ENCODE assay signal across 7 cellular contexts in genomic region chr14:69648480-69649414, GRCh38. TPM values are rescaled to one million over a fixed set of nuclear protein-coding genes. Genes with fewer than 3 reads are reported as not detected.
DNase-seq lines count a peak whose midpoint lies in the region; ATAC-seq and TF ChIP-seq lines count a peak whose summit lies in the region.

No MANE protein-coding gene starts in this region.

- H3K27ac ChIP-seq in left ventricle myocardium inferior (replicated peaks) (peak overlapping the region; percentile 83), stomach smooth muscle (ENCODE audit: low read length) (peak overlapping the region; percentile 42)

- peak overlapping the region; percentile 32 for H3K4me3 ChIP-seq in left ventricle myocardium inferior
- H3K4me3 ChIP-seq in stomach smooth muscle (ENCODE audit: low read length in 2 of 2), result peak overlapping the region; percentile 0 to 28

- H3K4me1 ChIP-seq in left ventricle myocardium inferior (peaks cover 88% of the 10 kb centered on the region), stomach smooth muscle (ENCODE audit: control insufficient read depth, insufficient read depth, low read length) (peaks cover 38% of the 10 kb centered on the region)

- H3K27me3 ChIP-seq in left ventricle myocardium inferior (ENCODE audit: low read depth) (no peaks in the 10 kb centered on the region), stomach smooth muscle (ENCODE audit: control insufficient read depth in 1 of 2, insufficient read depth in 2 of 2, low read length in 2 of 2) (no peaks in the 10 kb centered on the region)

- TF ChIP-seq CTCF in left ventricle myocardium inferior (IDR thresholded peaks at IDR 0.05; ENCODE audit: borderline replicate concordance), result no peak

- H3K9me3 ChIP-seq in left ventricle myocardium inferior (replicated peaks) (no peaks in the 10 kb centered on the region), stomach smooth muscle (ENCODE audit: control insufficient read depth in 2 of 2, low read length in 2 of 2) (no peaks in the 10 kb centered on the region)

- DNase-seq in left ventricle myocardium inferior (no peak), Ammon's horn (ENCODE audit: low spot score) (no peak)

- peak overlapping the region in 1 of 2 donors; percentile 34 for H3K9ac ChIP-seq in stomach smooth muscle (ENCODE audit: low read length in 2 of 2)

- intact Hi-C loops in left ventricle myocardium inferior (cut with micrococcal nuclease), result no loop called here

- ATAC-seq in GM18498 (IDR thresholded peaks at IDR 0.05; ENCODE audit: unreplicated experiment), result peak; percentile 64
- ATAC-seq in HG02938 (IDR thresholded peaks at IDR 0.05; ENCODE audit: unreplicated experiment), result peak; percentile 69
- peak; percentile 83 for ATAC-seq in SK-N-SH treated with all-trans-retinoic acid at 6 μM for 48 hours
- ATAC-seq in activated CD4-positive, CD25-positive, alpha-beta regulatory T cell treated with anti-CD3 and anti-CD28 coated beads, Interleukin-2, amount 50 U/mL, for 24 hours, result no peak

- H3K36me3 ChIP-seq in left ventricle myocardium inferior (no peaks in the 10 kb centered on the region), stomach smooth muscle (ENCODE audit: control insufficient read depth in 2 of 2, insufficient read depth in 2 of 2, low read length in 2 of 2) (no peaks in the 10 kb centered on the region)

TF ChIP-seq in SK-N-SH treated with all-trans-retinoic acid at 6 μM for 48 hours, 23 proteins besides CTCF, POLR2A, EP300 and RAD21:
- TF ChIP-seq ARNTL (CRISPR knock-in tag; IDR thresholded peaks at IDR 0.05; ENCODE audit: borderline replicate concordance, low read depth) (no peak), ZFP3 (CRISPR knock-in tag; IDR thresholded peaks at IDR 0.05) (no peak), GLIS3 (CRISPR knock-in tag; IDR thresholded peaks at IDR 0.05) (no peak), TOX (CRISPR knock-in tag; IDR thresholded peaks at IDR 0.05; ENCODE audit: borderline replicate concordance) (no peak), PPARA (CRISPR knock-in tag; IDR thresholded peaks at IDR 0.05; ENCODE audit: borderline replicate concordance) (no peak), POU6F1 (CRISPR knock-in tag; IDR thresholded peaks at IDR 0.05; ENCODE audit: borderline replicate concordance, low read depth) (no peak), ISL1 (CRISPR knock-in tag; IDR thresholded peaks at IDR 0.05) (no peak), CSDC2 (CRISPR knock-in tag; IDR thresholded peaks at IDR 0.05) (no peak), TCF4 (CRISPR knock-in tag; IDR thresholded peaks at IDR 0.05; ENCODE audit: borderline replicate concordance) (no peak), SNAI2 (CRISPR knock-in tag; IDR thresholded peaks at IDR 0.05) (no peak), RARB (CRISPR knock-in tag; IDR thresholded peaks at IDR 0.05) (no peak), ZFP30 (CRISPR knock-in tag; IDR thresholded peaks at IDR 0.05) (no peak), CSRNP3 (CRISPR knock-in tag; IDR thresholded peaks at IDR 0.05) (no peak), TSHZ2 (CRISPR knock-in tag; IDR thresholded peaks at IDR 0.05) (no peak), ZNF70 (CRISPR knock-in tag; IDR thresholded peaks at IDR 0.05) (no peak), ZC3H10 (CRISPR knock-in tag; IDR thresholded peaks at IDR 0.05) (no peak), ESRRG (CRISPR knock-in tag; IDR thresholded peaks at IDR 0.05) (no peak)
TF ChIP-seq in SK-N-SH treated with all-trans-retinoic acid at 6 μM for 48 hours: peak in this region for 0.

RNA-seq across cellular contexts. Expression of gene SUSD6, which starts 37.4 kb away (rescaled TPM):
- 23.9 TPM for total RNA-seq in left ventricle myocardium inferior

Comparison
In these comparisons a context has a peak if more than half of its experiments do, and no peak if none do; other contexts are left out.
1. ATAC-seq: peak in GM18498 (single experiment), HG02938 (single experiment) and SK-N-SH treated with all-trans-retinoic acid at 6 μM for 48 hours (single experiment); none in activated CD4-positive, CD25-positive, alpha-beta regulatory T cell treated with anti-CD3 and anti-CD28 coated beads, Interleukin-2, amount 50 U/mL, for 24 hours (0 of 2).